ENCODE assay signal across 10 cellular contexts in the genomic region with DNA sequence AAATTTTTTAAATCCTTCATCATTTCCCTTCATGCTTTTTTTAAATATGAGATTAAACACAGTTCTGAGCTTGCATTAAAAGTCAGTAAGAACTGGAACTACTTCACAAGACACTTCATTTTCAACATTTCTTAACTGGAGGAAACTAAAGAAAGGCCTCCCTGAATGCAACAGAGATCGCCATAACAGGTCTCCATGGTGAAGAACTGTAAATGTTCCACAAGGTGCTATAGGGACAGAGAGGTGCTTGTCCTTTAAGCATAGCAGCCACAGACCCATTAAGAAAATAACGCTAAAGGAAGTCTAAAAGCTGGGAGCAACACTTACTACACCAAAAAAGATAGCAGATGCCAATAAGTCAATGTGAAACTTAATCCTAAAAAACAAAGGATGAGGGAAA. TPM values are rescaled to one million over a fixed set of nuclear protein-coding genes. Genes with fewer than 3 reads are reported as not detected.
DNase-seq lines count a peak whose midpoint lies in the region; ATAC-seq and TF ChIP-seq lines count a peak whose summit lies in the region.
"Had no signal": no experiment of that assay in that cellular context is flagged by ENCODE, and none has a peak within 500 bp of the region (broad histone marks: within the 10 kb centered on the region; RNA-seq: fewer than 3 reads in every experiment).

No MANE protein-coding gene starts in this region.

- H4K20me1 ChIP-seq in SK-N-SH (ENCODE audit: insufficient read depth): peaks cover 51% of the 10 kb centered on the region
- H4K20me1 ChIP-seq in GM23338 (replicated peaks; ENCODE audit: insufficient read depth): no peaks in the 10 kb centered on the region

- H3K27me3 ChIP-seq in SK-N-SH (ENCODE audit: insufficient read depth) (no peaks in the 10 kb centered on the region), GM23338 (ENCODE audit: insufficient read depth) (no peaks in the 10 kb centered on the region)

- peaks cover 13% of the 10 kb centered on the region for H3F3A ChIP-seq in SK-N-SH (replicated peaks; ENCODE audit: insufficient read depth)
- no peaks in the 10 kb centered on the region for H3F3A ChIP-seq in GM23338 (replicated peaks; ENCODE audit: low read depth)

- H3K27me3 Mint-ChIP-seq in GM23338 (ENCODE audit: insufficient read depth, low read depth, poor library complexity) (peaks cover 4% of the 10 kb centered on the region), osteocyte (ENCODE audit: unreplicated experiment) (no peaks in the 10 kb centered on the region)
- H3K27me3 Mint-ChIP-seq: IgD-negative memory B cell had no signal

- no peaks in the 10 kb centered on the region for H3K9me3 ChIP-seq in SK-N-SH

- H3K4me3 ChIP-seq in SK-N-SH (ENCODE audit: low read depth in 2 of 2, low read length in 1 of 2) (no peak overlapping the region; a peak in 1 of 4 replicates), GM23338 (no peak overlapping the region)

- POLR2A ChIA-PET in SK-N-SH (lab: Yijun Ruan, JAX): no interaction called here

- H3K36me3 Mint-ChIP-seq in GM23338 (ENCODE audit: low read depth) (peaks cover 8% of the 10 kb centered on the region; the same call in 2 of the 3 replicates), osteocyte (ENCODE audit: unreplicated experiment) (peaks cover 2% of the 10 kb centered on the region)

- TF ChIP-seq CTCF in SK-N-SH (IDR thresholded peaks at IDR 0.05) (no peak), GM23338 (conservative IDR thresholded peaks at IDR 0.05; ENCODE audit: low read depth in 2 of 2) (no peak), osteocyte (IDR thresholded peaks at IDR 0.05) (no peak)

- peaks cover 99% of the 10 kb centered on the region for H3K79me2 ChIP-seq in SK-N-SH (ENCODE audit: insufficient read depth)
- H3K79me2 ChIP-seq in GM23338 (replicated peaks; ENCODE audit: insufficient read depth): peaks cover 88% of the 10 kb centered on the region

- no peak overlapping the region for H3K9ac ChIP-seq in SK-N-SH
- H3K9ac ChIP-seq: parathyroid adenoma had no signal

- H3K36me3 ChIP-seq in SK-N-SH (replicated peaks in 1 of 2; ENCODE audit: control insufficient read depth in 1 of 2, insufficient read depth in 2 of 2, low read length in 1 of 2) (no peaks in the 10 kb centered on the region), GM23338 (ENCODE audit: insufficient read depth) (no peaks in the 10 kb centered on the region)

- H2AFZ ChIP-seq in SK-N-SH (ENCODE audit: low read depth) (no peak overlapping the region), GM23338 (no peak overlapping the region)
- H2AFZ ChIP-seq: parathyroid adenoma had no signal

- H3K4me2 ChIP-seq in SK-N-SH (peak overlapping the region; percentile 59), GM23338 (no peak overlapping the region)

- H3K9me2 ChIP-seq in SK-N-SH (no peaks in the 10 kb centered on the region), GM23338 (ENCODE audit: insufficient read depth) (no peaks in the 10 kb centered on the region)

- H3K27ac ChIP-seq in SK-N-SH (ENCODE audit: low read depth in 2 of 2, low read length in 1 of 2): no peak overlapping the region; a peak in 1 of 4 replicates
- H3K27ac ChIP-seq in GM23338 (ENCODE audit: low read depth): 0 out of 2 replicates have a peak overlapping the region, but pooled peaks have one; percentile 21
- H3K27ac ChIP-seq: parathyroid adenoma had no signal

- 78% methylated on average over 2 of the region's 2 CpGs for WGBS in SK-N-SH (ENCODE audit: low lambda C conversion rate)

- H3K4me3 Mint-ChIP-seq in GM23338 (no peak overlapping the region), osteocyte (ENCODE audit: unreplicated experiment) (peak overlapping the region; percentile 62)
- H3K4me3 Mint-ChIP-seq: IgD-negative memory B cell had no signal

- H3K4me1 ChIP-seq in SK-N-SH (ENCODE audit: control insufficient read depth in 1 of 2, insufficient read depth in 2 of 2, low read depth in 1 of 2, low read length in 1 of 2) (no peaks in the 10 kb centered on the region; a peak in 1 of 4 replicates), GM23338 (ENCODE audit: insufficient read depth) (no peaks in the 10 kb centered on the region)
- H3K4me1 ChIP-seq: parathyroid adenoma had no signal

- H3K9me3 Mint-ChIP-seq in GM23338 (peaks cover 3% of the 10 kb centered on the region; the same call in 2 of the 3 replicates), osteocyte (ENCODE audit: unreplicated experiment) (no peaks in the 10 kb centered on the region)
- H3K9me3 Mint-ChIP-seq: IgD-negative memory B cell had no signal

- TF ChIP-seq RAD21 in SK-N-SH (IDR thresholded peaks at IDR 0.05; ENCODE audit: low read length): no peak

- CTCF ChIA-PET in SK-N-SH (lab: Yijun Ruan, JAX): interaction anchor here (0.9 to 2.0 kb wide), 5 partner anchors 9 to 468 kb away, joined by 3 to 9 read pairs (median 4); a partner anchor contains a TSS

- 0 out of 3 replicates have a peak, but pooled peaks cover 3% of the 10 kb centered on the region for H3K4me1 Mint-ChIP-seq in GM23338
- peaks cover 48% of the 10 kb centered on the region for H3K4me1 Mint-ChIP-seq in osteocyte (ENCODE audit: unreplicated experiment)

- TF ChIP-seq EP300 in SK-N-SH (IDR thresholded peaks at IDR 0.05; ENCODE audit: borderline replicate concordance in 1 of 2, low read depth in 1 of 2, low read length in 1 of 2): no peak

- ATAC-seq in SK-N-SH treated with all-trans-retinoic acid at 6 μM for 48 hours (no peak), GM23338 (no peak)

- H3K27ac Mint-ChIP-seq in GM23338 (no peak overlapping the region), osteocyte (ENCODE audit: unreplicated experiment) (peak overlapping the region; percentile 81)
- H3K27ac Mint-ChIP-seq: IgD-negative memory B cell had no signal

- no peak for DNase-seq in SK-N-SH
- DNase-seq in GM23338 (ENCODE audit: low spot score): no peak
- DNase-seq in OCI-M1 (lab: John Stamatoyannopoulos, UW): peak; percentile 47
- DNase-seq in osteocyte (ENCODE audit: extremely low spot score, unreplicated experiment): no peak
- DNase-seq in EL: no peak
- DNase-seq in stimulated activated CD4-positive, alpha-beta T cell treated with anti-CD3 and anti-CD28 coated beads, Interleukin-4, amount 100 ng/mL, for 4 hours: no peak
- no peak for DNase-seq in GM03348 (ENCODE audit: low spot score)

TF ChIP-seq in SK-N-SH, 30 proteins besides CTCF, POLR2A, EP300 and RAD21:
- TF ChIP-seq SIN3A (IDR thresholded peaks at IDR 0.05; ENCODE audit: borderline replicate concordance, low read depth, low read length): no peak
- no peak for TF ChIP-seq GATA2 (CRISPR knock-in tag; IDR thresholded peaks at IDR 0.05)
- no peak for TF ChIP-seq YY1 (IDR thresholded peaks at IDR 0.05; ENCODE audit: low read depth)
- no peak for TF ChIP-seq FOSL2 (IDR thresholded peaks at IDR 0.05; ENCODE audit: borderline replicate concordance, low read depth)
- TF ChIP-seq NFIC (IDR thresholded peaks at IDR 0.05; ENCODE audit: borderline replicate concordance): no peak
- TF ChIP-seq NRF1 (IDR thresholded peaks at IDR 0.05; ENCODE audit: low read depth, low read length): no peak

TF ChIP-seq in SK-N-SH treated with all-trans-retinoic acid at 6 μM for 48 hours, 23 proteins besides CTCF, POLR2A, EP300 and RAD21 (continues in another document):
- TF ChIP-seq ZFP3 (CRISPR knock-in tag; IDR thresholded peaks at IDR 0.05) (no peak), ISL1 (CRISPR knock-in tag; IDR thresholded peaks at IDR 0.05) (no peak), ZNF565 (CRISPR knock-in tag; conservative IDR thresholded peaks at IDR 0.05; ENCODE audit: low read depth) (no peak), BACH2 (CRISPR knock-in tag; IDR thresholded peaks at IDR 0.05; ENCODE audit: borderline replicate concordance) (no peak), ZC3H10 (CRISPR knock-in tag; IDR thresholded peaks at IDR 0.05) (no peak), ZFP30 (CRISPR knock-in tag; IDR thresholded peaks at IDR 0.05) (no peak)
- TF ChIP-seq, protein P1, sequence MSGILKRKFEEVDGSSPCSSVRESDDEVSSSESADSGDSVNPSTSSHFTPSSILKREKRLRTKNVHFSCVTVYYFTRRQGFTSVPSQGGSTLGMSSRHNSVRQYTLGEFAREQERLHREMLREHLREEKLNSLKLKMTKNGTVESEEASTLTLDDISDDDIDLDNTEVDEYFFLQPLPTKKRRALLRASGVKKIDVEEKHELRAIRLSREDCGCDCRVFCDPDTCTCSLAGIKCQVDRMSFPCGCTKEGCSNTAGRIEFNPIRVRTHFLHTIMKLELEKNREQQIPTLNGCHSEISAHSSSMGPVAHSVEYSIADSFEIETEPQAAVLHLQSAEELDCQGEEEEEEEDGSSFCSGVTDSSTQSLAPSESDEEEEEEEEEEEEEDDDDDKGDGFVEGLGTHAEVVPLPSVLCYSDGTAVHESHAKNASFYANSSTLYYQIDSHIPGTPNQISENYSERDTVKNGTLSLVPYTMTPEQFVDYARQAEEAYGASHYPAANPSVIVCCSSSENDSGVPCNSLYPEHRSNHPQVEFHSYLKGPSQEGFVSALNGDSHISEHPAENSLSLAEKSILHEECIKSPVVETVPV (CRISPR knock-in tag; IDR thresholded peaks at IDR 0.05): no peak

TF ChIP-seq in GM23338, 12 proteins besides CTCF, POLR2A, EP300 and RAD21 (continues in another document):
- TF ChIP-seq POLR2AphosphoS5 (IDR thresholded peaks at IDR 0.05; ENCODE audit: low read depth) (no peak), EZH2phosphoT487 (IDR thresholded peaks at IDR 0.05; ENCODE audit: unreplicated experiment) (no peak), ZNF331 (CRISPR knock-in tag; IDR thresholded peaks at IDR 0.05; ENCODE audit: low read depth) (no peak), JUNB (IDR thresholded peaks at IDR 0.05; ENCODE audit: unreplicated experiment) (no peak), STAT1 (IDR thresholded peaks at IDR 0.05; ENCODE audit: unreplicated experiment) (no peak), CREB1 (CRISPR knock-in tag; IDR thresholded peaks at IDR 0.05; ENCODE audit: low read depth) (no peak), EZH2 (IDR thresholded peaks at IDR 0.05; ENCODE audit: low read depth, unreplicated experiment) (no peak)

RNA-seq across cellular contexts. Expression of a gene that starts 8.5 kb away (rescaled TPM):
- polyA plus RNA-seq in SK-N-SH (2012; rRNA removed) (6.9 and 10.1 TPM in 2 replicates), GM23338 (2016; fragmentation: Nextera tagmentation; extraction: Ambion mirVana) (3.8 and 4.6 TPM in 2 replicates)
- polyA plus RNA-seq in SK-N-SH (2012; cell fraction: cytosol; rRNA removed): 8.4 and 9.2 TPM in 2 replicates
- polyA plus RNA-seq in SK-N-SH (2012; cell fraction: nucleus; rRNA removed): 7.6 and 20.4 TPM in 2 replicates
- 11.5 and 18.2 TPM in 2 replicates for total RNA-seq in GM23338 (2014; rRNA removed; shearing (Covaris generic))
- total RNA-seq in osteocyte: 40.4 and 43.0 TPM in 2 replicates
